ENCODE assay signal across 1 cellular context in the genomic region with DNA sequence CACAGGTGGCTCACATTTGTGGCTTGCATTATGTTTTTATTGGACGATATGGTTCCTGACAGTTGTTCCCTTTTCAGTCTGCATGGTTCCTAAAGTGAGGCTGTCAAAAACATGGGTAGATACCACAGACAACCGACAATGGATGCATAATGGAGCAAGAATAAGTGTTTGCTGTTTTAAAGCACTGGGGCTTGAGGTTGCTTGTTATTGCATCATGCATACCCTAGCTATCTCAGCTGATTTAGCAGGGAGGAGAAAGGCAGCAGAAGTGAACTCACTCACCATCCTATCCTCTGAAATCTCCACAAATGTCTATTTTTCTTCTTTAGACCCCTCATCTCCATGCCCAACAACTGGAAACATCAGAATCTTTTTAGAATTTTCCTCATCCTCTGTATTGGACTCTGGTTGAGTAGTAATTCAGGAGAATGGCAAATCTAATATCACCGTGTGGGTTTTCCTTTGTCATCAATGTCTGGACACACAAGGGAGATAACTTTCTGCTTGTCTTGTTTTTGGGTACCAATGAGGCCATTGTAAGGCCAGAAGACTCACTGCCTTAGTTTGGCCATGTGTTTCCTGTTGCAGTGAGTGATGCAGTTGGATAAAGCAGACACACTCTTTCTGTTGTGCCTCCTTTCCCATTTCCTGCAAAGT.
TF ChIP-seq lines count a peak whose summit lies in the region.

No MANE protein-coding gene starts in this region.

TF ChIP-seq in K562, 482 proteins besides CTCF, POLR2A, EP300 and RAD21 (continues in another document):
- no peak for TF ChIP-seq BMI1 (IDR thresholded peaks at IDR 0.05; ENCODE audit: low read length)
- TF ChIP-seq, protein P1, sequence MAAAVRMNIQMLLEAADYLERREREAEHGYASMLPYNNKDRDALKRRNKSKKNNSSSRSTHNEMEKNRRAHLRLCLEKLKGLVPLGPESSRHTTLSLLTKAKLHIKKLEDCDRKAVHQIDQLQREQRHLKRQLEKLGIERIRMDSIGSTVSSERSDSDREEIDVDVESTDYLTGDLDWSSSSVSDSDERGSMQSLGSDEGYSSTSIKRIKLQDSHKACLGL (CRISPR knock-in tag; IDR thresholded peaks at IDR 0.05; ENCODE audit: borderline replicate concordance, poor library complexity, severe bottlenecking) = peak; percentile 38
- peak; percentile 53 for TF ChIP-seq TEAD4 (IDR thresholded peaks at IDR 0.05; ENCODE audit: low read length)
- TF ChIP-seq TEAD4 (CRISPR knock-in tag; IDR thresholded peaks at IDR 0.05; ENCODE audit: borderline replicate concordance) = no peak
- 0 out of 2 replicates have a peak, but pooled peaks have one; percentile 66 for TF ChIP-seq OTX1 (CRISPR knock-in tag; IDR thresholded peaks at IDR 0.05)
- peak; percentile 90; the same call in 1 of the 2 replicates for TF ChIP-seq ZNF12 (CRISPR knock-in tag; IDR thresholded peaks at IDR 0.05)
- TF ChIP-seq SRSF7 (optimal IDR thresholded peaks at IDR 0.05; ENCODE audit: low read depth, low read length) = no peak
- TF ChIP-seq FOXP1 (CRISPR knock-in tag; IDR thresholded peaks at IDR 0.05) = 0 out of 2 replicates have a peak, but pooled peaks have one; percentile 21
- TF ChIP-seq RNF2 (IDR thresholded peaks at IDR 0.05) = peak; percentile 69; the same call in 1 of the 2 replicates
- peak; percentile 90 for TF ChIP-seq ZNF583 (CRISPR knock-in tag; IDR thresholded peaks at IDR 0.05)
- TF ChIP-seq NFATC3 (IDR thresholded peaks at IDR 0.05) = peak; percentile 23; the same call in 1 of the 2 replicates
- peak; percentile 16 for TF ChIP-seq DACH1 (IDR thresholded peaks at IDR 0.05; ENCODE audit: partially characterized antibody)
- peak; percentile 83 for TF ChIP-seq BRD9 (IDR thresholded peaks at IDR 0.05; ENCODE audit: low read depth, partially characterized antibody)
- peak; percentile 49; the same call in 1 of the 2 replicates for TF ChIP-seq MTA3 (IDR thresholded peaks at IDR 0.05; ENCODE audit: borderline replicate concordance)
- TF ChIP-seq, protein P2, sequence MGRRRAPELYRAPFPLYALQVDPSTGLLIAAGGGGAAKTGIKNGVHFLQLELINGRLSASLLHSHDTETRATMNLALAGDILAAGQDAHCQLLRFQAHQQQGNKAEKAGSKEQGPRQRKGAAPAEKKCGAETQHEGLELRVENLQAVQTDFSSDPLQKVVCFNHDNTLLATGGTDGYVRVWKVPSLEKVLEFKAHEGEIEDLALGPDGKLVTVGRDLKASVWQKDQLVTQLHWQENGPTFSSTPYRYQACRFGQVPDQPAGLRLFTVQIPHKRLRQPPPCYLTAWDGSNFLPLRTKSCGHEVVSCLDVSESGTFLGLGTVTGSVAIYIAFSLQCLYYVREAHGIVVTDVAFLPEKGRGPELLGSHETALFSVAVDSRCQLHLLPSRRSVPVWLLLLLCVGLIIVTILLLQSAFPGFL (CRISPR knock-in tag; IDR thresholded peaks at IDR 0.05) = no peak
- TF ChIP-seq NFRKB (IDR thresholded peaks at IDR 0.05; ENCODE audit: low read depth) = peak; percentile 89
- peak; percentile 88 for TF ChIP-seq ZNF644 (tag; IDR thresholded peaks at IDR 0.05; ENCODE audit: low read depth)
- TF ChIP-seq NRF1 (conservative IDR thresholded peaks at IDR 0.05 in 1 of 2, IDR thresholded peaks at IDR 0.05 in 1 of 2) = peak in 1 of 2 experiments; percentile 7; a peak in 1 of 4 replicates
- no peak for TF ChIP-seq RFX1 (IDR thresholded peaks at IDR 0.05)
- TF ChIP-seq TSC22D4 (tag; IDR thresholded peaks at IDR 0.05) = no peak
- TF ChIP-seq BCL6 (CRISPR knock-in tag; IDR thresholded peaks at IDR 0.05) = 0 out of 2 replicates have a peak, but pooled peaks have one; percentile 33
- TF ChIP-seq, protein P3, sequence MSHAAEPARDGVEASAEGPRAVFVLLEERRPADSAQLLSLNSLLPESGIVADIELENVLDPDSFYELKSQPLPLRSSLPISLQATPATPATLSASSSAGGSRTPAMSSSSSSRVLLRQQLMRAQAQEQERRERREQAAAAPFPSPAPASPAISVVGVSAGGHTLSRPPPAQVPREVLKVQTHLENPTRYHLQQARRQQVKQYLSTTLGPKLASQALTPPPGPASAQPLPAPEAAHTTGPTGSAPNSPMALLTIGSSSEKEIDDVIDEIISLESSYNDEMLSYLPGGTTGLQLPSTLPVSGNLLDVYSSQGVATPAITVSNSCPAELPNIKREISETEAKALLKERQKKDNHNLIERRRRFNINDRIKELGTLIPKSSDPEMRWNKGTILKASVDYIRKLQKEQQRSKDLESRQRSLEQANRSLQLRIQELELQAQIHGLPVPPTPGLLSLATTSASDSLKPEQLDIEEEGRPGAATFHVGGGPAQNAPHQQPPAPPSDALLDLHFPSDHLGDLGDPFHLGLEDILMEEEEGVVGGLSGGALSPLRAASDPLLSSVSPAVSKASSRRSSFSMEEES (CRISPR knock-in tag; IDR thresholded peaks at IDR 0.05) = 0 out of 2 replicates have a peak, but pooled peaks have one; percentile 7
- TF ChIP-seq, protein P4, sequence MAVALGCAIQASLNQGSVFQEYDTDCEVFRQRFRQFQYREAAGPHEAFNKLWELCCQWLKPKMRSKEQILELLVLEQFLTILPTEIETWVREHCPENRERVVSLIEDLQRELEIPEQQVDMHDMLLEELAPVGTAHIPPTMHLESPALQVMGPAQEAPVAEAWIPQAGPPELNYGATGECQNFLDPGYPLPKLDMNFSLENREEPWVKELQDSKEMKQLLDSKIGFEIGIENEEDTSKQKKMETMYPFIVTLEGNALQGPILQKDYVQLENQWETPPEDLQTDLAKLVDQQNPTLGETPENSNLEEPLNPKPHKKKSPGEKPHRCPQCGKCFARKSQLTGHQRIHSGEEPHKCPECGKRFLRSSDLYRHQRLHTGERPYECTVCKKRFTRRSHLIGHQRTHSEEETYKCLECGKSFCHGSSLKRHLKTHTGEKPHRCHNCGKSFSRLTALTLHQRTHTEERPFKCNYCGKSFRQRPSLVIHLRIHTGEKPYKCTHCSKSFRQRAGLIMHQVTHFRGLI (CRISPR knock-in tag; IDR thresholded peaks at IDR 0.05) = peak; percentile 80; the same call in 1 of the 2 replicates
- peak; percentile 59; the same call in 1 of the 2 replicates for TF ChIP-seq MTA1 (IDR thresholded peaks at IDR 0.05; ENCODE audit: borderline replicate concordance)
- TF ChIP-seq, protein P5, sequence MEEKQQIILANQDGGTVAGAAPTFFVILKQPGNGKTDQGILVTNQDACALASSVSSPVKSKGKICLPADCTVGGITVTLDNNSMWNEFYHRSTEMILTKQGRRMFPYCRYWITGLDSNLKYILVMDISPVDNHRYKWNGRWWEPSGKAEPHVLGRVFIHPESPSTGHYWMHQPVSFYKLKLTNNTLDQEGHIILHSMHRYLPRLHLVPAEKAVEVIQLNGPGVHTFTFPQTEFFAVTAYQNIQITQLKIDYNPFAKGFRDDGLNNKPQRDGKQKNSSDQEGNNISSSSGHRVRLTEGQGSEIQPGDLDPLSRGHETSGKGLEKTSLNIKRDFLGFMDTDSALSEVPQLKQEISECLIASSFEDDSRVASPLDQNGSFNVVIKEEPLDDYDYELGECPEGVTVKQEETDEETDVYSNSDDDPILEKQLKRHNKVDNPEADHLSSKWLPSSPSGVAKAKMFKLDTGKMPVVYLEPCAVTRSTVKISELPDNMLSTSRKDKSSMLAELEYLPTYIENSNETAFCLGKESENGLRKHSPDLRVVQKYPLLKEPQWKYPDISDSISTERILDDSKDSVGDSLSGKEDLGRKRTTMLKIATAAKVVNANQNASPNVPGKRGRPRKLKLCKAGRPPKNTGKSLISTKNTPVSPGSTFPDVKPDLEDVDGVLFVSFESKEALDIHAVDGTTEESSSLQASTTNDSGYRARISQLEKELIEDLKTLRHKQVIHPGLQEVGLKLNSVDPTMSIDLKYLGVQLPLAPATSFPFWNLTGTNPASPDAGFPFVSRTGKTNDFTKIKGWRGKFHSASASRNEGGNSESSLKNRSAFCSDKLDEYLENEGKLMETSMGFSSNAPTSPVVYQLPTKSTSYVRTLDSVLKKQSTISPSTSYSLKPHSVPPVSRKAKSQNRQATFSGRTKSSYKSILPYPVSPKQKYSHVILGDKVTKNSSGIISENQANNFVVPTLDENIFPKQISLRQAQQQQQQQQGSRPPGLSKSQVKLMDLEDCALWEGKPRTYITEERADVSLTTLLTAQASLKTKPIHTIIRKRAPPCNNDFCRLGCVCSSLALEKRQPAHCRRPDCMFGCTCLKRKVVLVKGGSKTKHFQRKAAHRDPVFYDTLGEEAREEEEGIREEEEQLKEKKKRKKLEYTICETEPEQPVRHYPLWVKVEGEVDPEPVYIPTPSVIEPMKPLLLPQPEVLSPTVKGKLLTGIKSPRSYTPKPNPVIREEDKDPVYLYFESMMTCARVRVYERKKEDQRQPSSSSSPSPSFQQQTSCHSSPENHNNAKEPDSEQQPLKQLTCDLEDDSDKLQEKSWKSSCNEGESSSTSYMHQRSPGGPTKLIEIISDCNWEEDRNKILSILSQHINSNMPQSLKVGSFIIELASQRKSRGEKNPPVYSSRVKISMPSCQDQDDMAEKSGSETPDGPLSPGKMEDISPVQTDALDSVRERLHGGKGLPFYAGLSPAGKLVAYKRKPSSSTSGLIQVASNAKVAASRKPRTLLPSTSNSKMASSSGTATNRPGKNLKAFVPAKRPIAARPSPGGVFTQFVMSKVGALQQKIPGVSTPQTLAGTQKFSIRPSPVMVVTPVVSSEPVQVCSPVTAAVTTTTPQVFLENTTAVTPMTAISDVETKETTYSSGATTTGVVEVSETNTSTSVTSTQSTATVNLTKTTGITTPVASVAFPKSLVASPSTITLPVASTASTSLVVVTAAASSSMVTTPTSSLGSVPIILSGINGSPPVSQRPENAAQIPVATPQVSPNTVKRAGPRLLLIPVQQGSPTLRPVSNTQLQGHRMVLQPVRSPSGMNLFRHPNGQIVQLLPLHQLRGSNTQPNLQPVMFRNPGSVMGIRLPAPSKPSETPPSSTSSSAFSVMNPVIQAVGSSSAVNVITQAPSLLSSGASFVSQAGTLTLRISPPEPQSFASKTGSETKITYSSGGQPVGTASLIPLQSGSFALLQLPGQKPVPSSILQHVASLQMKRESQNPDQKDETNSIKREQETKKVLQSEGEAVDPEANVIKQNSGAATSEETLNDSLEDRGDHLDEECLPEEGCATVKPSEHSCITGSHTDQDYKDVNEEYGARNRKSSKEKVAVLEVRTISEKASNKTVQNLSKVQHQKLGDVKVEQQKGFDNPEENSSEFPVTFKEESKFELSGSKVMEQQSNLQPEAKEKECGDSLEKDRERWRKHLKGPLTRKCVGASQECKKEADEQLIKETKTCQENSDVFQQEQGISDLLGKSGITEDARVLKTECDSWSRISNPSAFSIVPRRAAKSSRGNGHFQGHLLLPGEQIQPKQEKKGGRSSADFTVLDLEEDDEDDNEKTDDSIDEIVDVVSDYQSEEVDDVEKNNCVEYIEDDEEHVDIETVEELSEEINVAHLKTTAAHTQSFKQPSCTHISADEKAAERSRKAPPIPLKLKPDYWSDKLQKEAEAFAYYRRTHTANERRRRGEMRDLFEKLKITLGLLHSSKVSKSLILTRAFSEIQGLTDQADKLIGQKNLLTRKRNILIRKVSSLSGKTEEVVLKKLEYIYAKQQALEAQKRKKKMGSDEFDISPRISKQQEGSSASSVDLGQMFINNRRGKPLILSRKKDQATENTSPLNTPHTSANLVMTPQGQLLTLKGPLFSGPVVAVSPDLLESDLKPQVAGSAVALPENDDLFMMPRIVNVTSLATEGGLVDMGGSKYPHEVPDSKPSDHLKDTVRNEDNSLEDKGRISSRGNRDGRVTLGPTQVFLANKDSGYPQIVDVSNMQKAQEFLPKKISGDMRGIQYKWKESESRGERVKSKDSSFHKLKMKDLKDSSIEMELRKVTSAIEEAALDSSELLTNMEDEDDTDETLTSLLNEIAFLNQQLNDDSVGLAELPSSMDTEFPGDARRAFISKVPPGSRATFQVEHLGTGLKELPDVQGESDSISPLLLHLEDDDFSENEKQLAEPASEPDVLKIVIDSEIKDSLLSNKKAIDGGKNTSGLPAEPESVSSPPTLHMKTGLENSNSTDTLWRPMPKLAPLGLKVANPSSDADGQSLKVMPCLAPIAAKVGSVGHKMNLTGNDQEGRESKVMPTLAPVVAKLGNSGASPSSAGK (IDR thresholded peaks at IDR 0.05) = peak; percentile 51
- TF ChIP-seq, protein P6, sequence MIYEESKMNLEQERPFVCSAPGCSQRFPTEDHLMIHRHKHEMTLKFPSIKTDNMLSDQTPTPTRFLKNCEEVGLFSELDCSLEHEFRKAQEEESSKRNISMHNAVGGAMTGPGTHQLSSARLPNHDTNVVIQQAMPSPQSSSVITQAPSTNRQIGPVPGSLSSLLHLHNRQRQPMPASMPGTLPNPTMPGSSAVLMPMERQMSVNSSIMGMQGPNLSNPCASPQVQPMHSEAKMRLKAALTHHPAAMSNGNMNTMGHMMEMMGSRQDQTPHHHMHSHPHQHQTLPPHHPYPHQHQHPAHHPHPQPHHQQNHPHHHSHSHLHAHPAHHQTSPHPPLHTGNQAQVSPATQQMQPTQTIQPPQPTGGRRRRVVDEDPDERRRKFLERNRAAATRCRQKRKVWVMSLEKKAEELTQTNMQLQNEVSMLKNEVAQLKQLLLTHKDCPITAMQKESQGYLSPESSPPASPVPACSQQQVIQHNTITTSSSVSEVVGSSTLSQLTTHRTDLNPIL (CRISPR knock-in tag; IDR thresholded peaks at IDR 0.05) = 0 out of 2 replicates have a peak, but pooled peaks have one; percentile 18
- peak; percentile 77 for TF ChIP-seq JUN (IDR thresholded peaks at IDR 0.05; ENCODE audit: borderline replicate concordance, low read depth, low read length)
- TF ChIP-seq JUN (CRISPR knock-in tag; IDR thresholded peaks at IDR 0.05; ENCODE audit: borderline replicate concordance) = no peak
- no peak for TF ChIP-seq TCF7 (IDR thresholded peaks at IDR 0.05; ENCODE audit: borderline replicate concordance)
- no peak for TF ChIP-seq FUS (optimal IDR thresholded peaks at IDR 0.05; ENCODE audit: low read depth, low read length)
- TF ChIP-seq TAF15 (IDR thresholded peaks at IDR 0.05; ENCODE audit: low read depth, low read length) = no peak
- TF ChIP-seq TCFL5 (CRISPR knock-in tag; conservative IDR thresholded peaks at IDR 0.05) = no peak; the same call in 1 of the 2 replicates
- TF ChIP-seq BRCA1 (IDR thresholded peaks at IDR 0.05) = no peak
- TF ChIP-seq BRCA1 (CRISPR knock-in tag; IDR thresholded peaks at IDR 0.05) = no peak
- TF ChIP-seq, protein P7, sequence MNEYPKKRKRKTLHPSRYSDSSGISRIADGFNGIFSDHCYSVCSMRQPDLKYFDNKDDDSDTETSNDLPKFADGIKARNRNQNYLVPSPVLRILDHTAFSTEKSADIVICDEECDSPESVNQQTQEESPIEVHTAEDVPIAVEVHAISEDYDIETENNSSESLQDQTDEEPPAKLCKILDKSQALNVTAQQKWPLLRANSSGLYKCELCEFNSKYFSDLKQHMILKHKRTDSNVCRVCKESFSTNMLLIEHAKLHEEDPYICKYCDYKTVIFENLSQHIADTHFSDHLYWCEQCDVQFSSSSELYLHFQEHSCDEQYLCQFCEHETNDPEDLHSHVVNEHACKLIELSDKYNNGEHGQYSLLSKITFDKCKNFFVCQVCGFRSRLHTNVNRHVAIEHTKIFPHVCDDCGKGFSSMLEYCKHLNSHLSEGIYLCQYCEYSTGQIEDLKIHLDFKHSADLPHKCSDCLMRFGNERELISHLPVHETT (CRISPR knock-in tag; conservative IDR thresholded peaks at IDR 0.05 in 1 of 2, IDR thresholded peaks at IDR 0.05 in 1 of 2) = no peak
- TF ChIP-seq ZFP36 (IDR thresholded peaks at IDR 0.05; ENCODE audit: low read depth, low read length, partially characterized antibody) = peak; percentile 48
- no peak for TF ChIP-seq NR1H2 (CRISPR knock-in tag; IDR thresholded peaks at IDR 0.05)
- no peak for TF ChIP-seq MED1 (CRISPR knock-in tag; IDR thresholded peaks at IDR 0.05; ENCODE audit: borderline replicate concordance)
- TF ChIP-seq EGR1 (conservative IDR thresholded peaks at IDR 0.05) = no peak
- peak; percentile 75; the same call in 1 of the 2 replicates for TF ChIP-seq HDAC2 (IDR thresholded peaks at IDR 0.05)
